In the genomic region with DNA sequence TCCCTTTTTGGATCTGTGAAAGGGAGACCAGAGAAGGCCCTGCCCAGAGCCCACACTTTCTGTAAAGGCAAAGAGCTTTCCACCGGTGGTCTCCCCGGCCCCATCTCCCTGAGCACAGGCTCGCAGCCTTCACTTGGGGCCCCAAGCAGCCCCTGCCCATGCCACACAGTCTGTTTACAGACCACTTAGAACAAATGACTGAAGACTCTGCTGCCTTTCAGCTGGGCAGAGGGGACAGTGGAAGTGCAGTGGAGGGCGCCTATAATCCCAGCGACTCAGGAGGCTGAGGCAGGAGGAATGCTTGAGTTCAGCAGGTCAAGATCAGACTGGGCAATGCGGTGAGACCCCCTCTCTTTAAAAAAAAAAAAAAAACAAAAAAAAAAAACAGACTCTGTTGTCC, we compare ENCODE assay signal across 15 cellular contexts. TPM values are rescaled to one million over a fixed set of nuclear protein-coding genes. Genes with fewer than 3 reads are reported as not detected.
DNase-seq lines count a peak whose midpoint lies in the region; ATAC-seq and TF ChIP-seq lines count a peak whose summit lies in the region.
"Had no signal": no experiment of that assay in that cellular context is flagged by ENCODE, and none has a peak within 500 bp of the region (broad histone marks: within the 10 kb centered on the region; RNA-seq: fewer than 3 reads in every experiment).

No MANE protein-coding gene starts in this region.

- no peak overlapping the region for H3K4me3 Mint-ChIP-seq in natural killer cell treated with Interleukin-12 subunit alpha and Interleukin-12 subunit beta and Interleukin-15 and Interleukin-18, amount 100 ng/mL, for 72 hours
- H3K4me3 Mint-ChIP-seq in natural killer cell (no peak overlapping the region), memory B cell (no peak overlapping the region), osteocyte (ENCODE audit: unreplicated experiment) (no peak overlapping the region)
- H3K4me3 Mint-ChIP-seq: CD4-positive, alpha-beta T cell; GM23338 had no signal

- H3K9me3 ChIP-seq in MG63: no peaks in the 10 kb centered on the region
- H3K9me3 ChIP-seq: BE2C, Caco-2 had no signal

- no peaks in the 10 kb centered on the region for H3K9me3 Mint-ChIP-seq in natural killer cell treated with Interleukin-12 subunit alpha and Interleukin-12 subunit beta and Interleukin-15 and Interleukin-18, amount 100 ng/mL, for 72 hours
- H3K9me3 Mint-ChIP-seq in natural killer cell (no peaks in the 10 kb centered on the region), memory B cell (no peaks in the 10 kb centered on the region), osteocyte (ENCODE audit: unreplicated experiment) (no peaks in the 10 kb centered on the region)
- H3K9me3 Mint-ChIP-seq: CD4-positive, alpha-beta T cell; GM23338 had no signal

- H3K27me3 Mint-ChIP-seq in natural killer cell treated with Interleukin-12 subunit alpha and Interleukin-12 subunit beta and Interleukin-15 and Interleukin-18, amount 100 ng/mL, for 72 hours: no peaks in the 10 kb centered on the region
- no peaks in the 10 kb centered on the region for H3K27me3 Mint-ChIP-seq in natural killer cell (ENCODE audit: low read depth in 2 of 2)
- H3K27me3 Mint-ChIP-seq in memory B cell: no peaks in the 10 kb centered on the region
- no peaks in the 10 kb centered on the region for H3K27me3 Mint-ChIP-seq in osteocyte (ENCODE audit: unreplicated experiment)
- H3K27me3 Mint-ChIP-seq: CD4-positive, alpha-beta T cell had no signal

- intact Hi-C loops in natural killer cell (cut with micrococcal nuclease): no loop called here

- H3K36me3 Mint-ChIP-seq in natural killer cell treated with Interleukin-12 subunit alpha and Interleukin-12 subunit beta and Interleukin-15 and Interleukin-18, amount 100 ng/mL, for 72 hours: no peaks in the 10 kb centered on the region
- no peaks in the 10 kb centered on the region for H3K36me3 Mint-ChIP-seq in natural killer cell
- H3K36me3 Mint-ChIP-seq in memory B cell: no peaks in the 10 kb centered on the region
- peaks cover 1% of the 10 kb centered on the region for H3K36me3 Mint-ChIP-seq in osteocyte (ENCODE audit: unreplicated experiment)

- no peak overlapping the region for H3K27ac Mint-ChIP-seq in natural killer cell treated with Interleukin-12 subunit alpha and Interleukin-12 subunit beta and Interleukin-15 and Interleukin-18, amount 100 ng/mL, for 72 hours
- H3K27ac Mint-ChIP-seq in natural killer cell: no peak overlapping the region
- peak overlapping the region; percentile 49 for H3K27ac Mint-ChIP-seq in memory B cell
- no peak overlapping the region for H3K27ac Mint-ChIP-seq in osteocyte (ENCODE audit: unreplicated experiment)
- H3K27ac Mint-ChIP-seq: CD4-positive, alpha-beta T cell; GM23338 had no signal

- TF ChIP-seq CTCF in natural killer cell (IDR thresholded peaks at IDR 0.05) (no peak), osteocyte (IDR thresholded peaks at IDR 0.05) (no peak)

- DNase-seq in natural killer cell treated with Interleukin-12 subunit alpha and Interleukin-12 subunit beta and Interleukin-15 and Interleukin-18, amount 100 ng/mL, for 72 hours (ENCODE audit: low spot score): peak; percentile 41
- DNase-seq in natural killer cell (no peak), memory B cell (ENCODE audit: low spot score in 2 of 2) (no peak), osteocyte (ENCODE audit: extremely low spot score, unreplicated experiment) (peak; percentile 32), CD1c-positive myeloid dendritic cell (ENCODE audit: extremely low spot score) (no peak), MG63 (no peak)
- no peak for DNase-seq in stimulated activated CD4-positive, alpha-beta T cell treated with anti-CD3 and anti-CD28 coated beads, Interleukin-15, amount 100 ng/mL, for 24 hours
- DNase-seq: ACHN, BE2C, C1 segment of cervical spinal cord, HCEC 1CT, IMR-90 had no signal

- H3K4me1 Mint-ChIP-seq in natural killer cell treated with Interleukin-12 subunit alpha and Interleukin-12 subunit beta and Interleukin-15 and Interleukin-18, amount 100 ng/mL, for 72 hours (ENCODE audit: low read depth in 2 of 2): no peaks in the 10 kb centered on the region
- peaks cover 0 to 19% of the 10 kb centered on the region in 2 donors for H3K4me1 Mint-ChIP-seq in natural killer cell
- H3K4me1 Mint-ChIP-seq in memory B cell: peaks cover 18% of the 10 kb centered on the region
- H3K4me1 Mint-ChIP-seq in osteocyte (ENCODE audit: unreplicated experiment): peaks cover 16% of the 10 kb centered on the region

- H3K27me3 ChIP-seq in MG63: no peaks in the 10 kb centered on the region
- H3K27me3 ChIP-seq: BE2C had no signal

- no peak overlapping the region for H3K4me3 ChIP-seq in MG63
- H3K4me3 ChIP-seq: GM23338 had no signal

- no peaks in the 10 kb centered on the region for H3K36me3 ChIP-seq in MG63
- H3K36me3 ChIP-seq: BE2C had no signal

- peak in 1 of 2 donors; percentile 14 for ATAC-seq in natural killer cell treated with Interleukin-12 subunit alpha and Interleukin-12 subunit beta and Interleukin-15 and Interleukin-18, amount 100 ng/mL, for 72 hours
- no peak for ATAC-seq in natural killer cell
- ATAC-seq in memory B cell (ENCODE audit: low read depth): no peak

RNA-seq across cellular contexts. Expression of a gene that starts 28.9 kb away (rescaled TPM):
- 10 to 100 TPM; 15.6 to 23.9 TPM for total RNA-seq in natural killer cell treated with Interleukin-12 subunit alpha and Interleukin-12 subunit beta and Interleukin-15 and Interleukin-18, amount 100 ng/mL, for 72 hours
- total RNA-seq in natural killer cell (10 to 100 TPM; 45.6 to 71.2 (median 55.8) TPM), osteocyte (15.5 and 17.4 TPM in 2 replicates)
- 9.4 and 11.6 TPM in 2 replicates for total RNA-seq in MG63 (2014; rRNA removed; shearing (Covaris generic); ENCODE audit: low replicate concordance)

Comparison
In these comparisons a context has a peak if more than half of its experiments do, and no peak if none do; other contexts are left out.
1. DNase-seq: peak in natural killer cell treated with Interleukin-12 subunit alpha and Interleukin-12 subunit beta and Interleukin-15 and Interleukin-18, amount 100 ng/mL, for 72 hours (single experiment) and osteocyte (single experiment); none in natural killer cell (single experiment), memory B cell (0 of 2), CD1c-positive myeloid dendritic cell (single experiment), stimulated activated CD4-positive, alpha-beta T cell treated with anti-CD3 and anti-CD28 coated beads, Interleukin-15, amount 100 ng/mL, for 24 hours (single experiment) and MG63 (single experiment).